Comparison of ENCODE assay signal across 1 cellular context in genomic region chr10:100912013-100912608, GRCh38.
TF ChIP-seq lines count a peak whose summit lies in the region.

No MANE protein-coding gene starts in this region.

TF ChIP-seq in GM12878, 131 proteins besides CTCF, POLR2A, EP300 and RAD21 (continued from another document):
- TF ChIP-seq SMAD1 (IDR thresholded peaks at IDR 0.05; ENCODE audit: low read depth, partially characterized antibody) (no peak), E2F4 (IDR thresholded peaks at IDR 0.05; ENCODE audit: low read depth, low read length) (no peak)
